Comparison of ENCODE assay signal across 10 cellular contexts in the genomic region with DNA sequence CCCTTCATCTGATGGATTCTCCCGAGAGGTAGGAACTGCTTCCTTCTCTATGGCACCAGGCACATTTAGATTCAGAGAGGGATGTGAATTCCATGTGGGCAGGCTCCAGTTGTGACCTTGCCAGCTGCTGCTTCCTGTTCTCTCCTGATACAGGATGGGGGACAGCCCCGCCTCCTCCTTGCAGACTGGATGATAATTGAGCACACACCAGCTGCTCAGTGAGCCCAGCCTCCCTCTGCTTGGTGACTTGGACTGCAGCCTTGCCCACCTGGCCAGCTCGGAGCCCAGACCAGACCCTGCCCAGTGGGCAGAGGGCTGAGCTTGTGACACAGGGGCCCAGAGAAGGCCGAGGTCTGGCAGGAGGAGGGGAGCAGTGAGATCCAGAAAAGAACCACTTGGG.
DNase-seq lines count a peak whose midpoint lies in the region; ATAC-seq and TF ChIP-seq lines count a peak whose summit lies in the region.
"Had no signal": no experiment of that assay in that cellular context is flagged by ENCODE, and none has a peak within 500 bp of the region (broad histone marks: within the 10 kb centered on the region; RNA-seq: fewer than 3 reads in every experiment).

No MANE protein-coding gene starts in this region.

- H3K4me2 ChIP-seq in Karpas-422 (ENCODE audit: low read depth, low read length, poor library complexity, severe bottlenecking), result no peak overlapping the region

- DNase-seq in GM10266 (ENCODE audit: extremely low spot score) (peak; percentile 2), NCI-H2171 (lab: John Stamatoyannopoulos, UW) (peak; percentile 90), anterior cingulate cortex (lab: John Stamatoyannopoulos, UW) (peak in 32 of 58 donors; percentile 9 to 73 (median 42)), occipital lobe (lab: John Stamatoyannopoulos, UW) (peak; percentile 69), Karpas-422 (no peak), GM13976 (ENCODE audit: low spot score) (no peak)
- DNase-seq: brain microvascular endothelial cell, GF-D8 had no signal

- no peak overlapping the region for H3K4me3 ChIP-seq in Karpas-422 (ENCODE audit: low read length)

- H3K9ac ChIP-seq in Karpas-422 (ENCODE audit: low read length), result no peak overlapping the region

- no peaks in the 10 kb centered on the region for H3K4me1 ChIP-seq in Karpas-422 (ENCODE audit: low read length)

- H3K27ac ChIP-seq in Karpas-422 (ENCODE audit: low read length), result no peak overlapping the region
- H3K27ac ChIP-seq: brain microvascular endothelial cell had no signal

- no peaks in the 10 kb centered on the region for H3K9me2 ChIP-seq in Karpas-422 (replicated peaks; ENCODE audit: insufficient read depth, low read length)

- H3K9me3 ChIP-seq in Karpas-422 (ENCODE audit: low read length), result no peaks in the 10 kb centered on the region

- in situ Hi-C loops in GM13976 (cut with MboI; ENCODE audit: low sequenced_read_pairs, unreplicated experiment), result no loop called here

- H3K27me3 ChIP-seq in Karpas-422 (ENCODE audit: low read length), result no peaks in the 10 kb centered on the region
- H3K27me3 ChIP-seq: brain microvascular endothelial cell had no signal

- TF ChIP-seq CTCF in GM10266 (IDR thresholded peaks at IDR 0.05; ENCODE audit: control insufficient read depth, insufficient read depth, low read depth, missing control alignments) (no peak), GM13976 (IDR thresholded peaks at IDR 0.05; ENCODE audit: borderline replicate concordance, control extremely low read depth, extremely low read depth, insufficient read depth, missing control alignments) (no peak)

- H3K79me2 ChIP-seq in Karpas-422 (ENCODE audit: low read length), result no peaks in the 10 kb centered on the region

- H4K20me1 ChIP-seq in Karpas-422 (ENCODE audit: insufficient read depth, low read depth, low read length), result no peaks in the 10 kb centered on the region

- no peak for ATAC-seq in HG03025 (IDR thresholded peaks at IDR 0.05; ENCODE audit: low FRiP score, unreplicated experiment)
- no peak for ATAC-seq in GM18861 (IDR thresholded peaks at IDR 0.05; ENCODE audit: unreplicated experiment)

- no peaks in the 10 kb centered on the region for H3K36me3 ChIP-seq in Karpas-422 (ENCODE audit: insufficient read depth, low read length)
- H3K36me3 ChIP-seq: brain microvascular endothelial cell had no signal

- H2AFZ ChIP-seq in Karpas-422 (ENCODE audit: low read length), result no peak overlapping the region

Comparison
In these comparisons a context has a peak if more than half of its experiments do, and no peak if none do; other contexts are left out.
1. DNase-seq: peak in GM10266 (single experiment), NCI-H2171 (single experiment), anterior cingulate cortex (32 of 58) and occipital lobe (single experiment); none in Karpas-422 (single experiment) and GM13976 (single experiment).